17 cellular contexts compared by ENCODE assay signal in genomic region chr14:105340821-105341408, GRCh38. TPM values are rescaled to one million over a fixed set of nuclear protein-coding genes. Genes with fewer than 3 reads are reported as not detected.
DNase-seq lines count a peak whose midpoint lies in the region; ATAC-seq lines count a peak whose summit lies in the region.
"Had no signal": no experiment of that assay in that cellular context is flagged by ENCODE, and none has a peak within 500 bp of the region (broad histone marks: within the 10 kb centered on the region; RNA-seq: fewer than 3 reads in every experiment).

No MANE protein-coding gene starts in this region.

- no peaks in the 10 kb centered on the region for H3K27me3 ChIP-seq in layer of hippocampus (ENCODE audit: control insufficient read depth, insufficient read depth, low read length)
- H3K27me3 ChIP-seq in H7 (ENCODE audit: control insufficient read depth, insufficient read depth, low read length) = no peaks in the 10 kb centered on the region
- H3K27me3 ChIP-seq: breast epithelium, SJSA1, upper lobe of left lung had no signal

- DNase-seq in DMS 273 (lab: John Stamatoyannopoulos, UW; ENCODE audit: unreplicated experiment) (peak; percentile 28), DMS 273 treated with DMSO at 0.1 percent for 48 hours (lab: John Stamatoyannopoulos, UW) (no peak), dermis microvascular lymphatic vessel endothelial cell (ENCODE audit: low read depth in 2 of 2) (peak; percentile 14 to 39), superior temporal gyrus (ENCODE audit: extremely low spot score) (peak; percentile 72), NCI-H82 treated with DMSO at 0.1 percent for 48 hours (lab: John Stamatoyannopoulos, UW; ENCODE audit: unreplicated experiment) (no peak), H7 (no peak)
- DNase-seq: activated CD4-positive, CD25-positive, alpha-beta regulatory T cell; activated T-cell treated with anti-CD3 and anti-CD28 coated beads, Interleukin-2, amount 50 U/mL, for 72 hours; immature natural killer cell; NCI-H1048 had no signal

- H3K4me3 ChIP-seq in H7 (ENCODE audit: insufficient read depth, low read depth, low read length) = no peak overlapping the region
- H3K4me3 ChIP-seq: breast epithelium, SJSA1, skin epidermis, upper lobe of left lung had no signal

- ATAC-seq in GM19397 (IDR thresholded peaks at IDR 0.05; ENCODE audit: unreplicated experiment) = no peak
- ATAC-seq: activated T-cell treated with anti-CD3 and anti-CD28 coated beads, Interleukin-2, amount 50 U/mL, for 72 hours had no signal

- H3K36me3 ChIP-seq in H7 (replicated peaks; ENCODE audit: control insufficient read depth, insufficient read depth, low read length) = no peaks in the 10 kb centered on the region
- H3K36me3 ChIP-seq: breast epithelium, SJSA1, upper lobe of left lung had no signal

- H3K27ac ChIP-seq in layer of hippocampus (ENCODE audit: low read depth, low read length) = peak overlapping the region; percentile 85
- H3K27ac ChIP-seq: 22Rv1, breast epithelium, SJSA1, upper lobe of left lung had no signal

RNA-seq across cellular contexts. Expression of gene PACS2, which starts 26.4 kb away (rescaled TPM):
- total RNA-seq in dermis microvascular lymphatic vessel endothelial cell = 30.3 and 54.6 TPM in 2 replicates
- 79.2 and 112 TPM in 2 replicates for total RNA-seq in H7 (2014; rRNA removed; shearing (Covaris generic))

RNA-seq across cellular contexts. Expression of gene BRF1, which starts 40.1 kb away (rescaled TPM):
- total RNA-seq in dermis microvascular lymphatic vessel endothelial cell = 20.8 and 27.1 TPM in 2 replicates
- total RNA-seq in H7 (2014; rRNA removed; shearing (Covaris generic)) = 18.5 and 24.6 TPM in 2 replicates

RNA-seq across cellular contexts. Expression of gene TEX22, which starts 57.4 kb away (rescaled TPM):
- total RNA-seq in dermis microvascular lymphatic vessel endothelial cell = under 0.01 and 0.13 TPM in 2 replicates
- 0.42 and 1.1 TPM in 2 replicates for total RNA-seq in H7 (2014; rRNA removed; shearing (Covaris generic))

Comparison
In these comparisons a context has a peak if more than half of its experiments do, and no peak if none do; other contexts are left out.
1. DNase-seq: peak in DMS 273 (single experiment), dermis microvascular lymphatic vessel endothelial cell (2 of 2) and superior temporal gyrus (single experiment); none in DMS 273 treated with DMSO at 0.1 percent for 48 hours (single experiment), NCI-H82 treated with DMSO at 0.1 percent for 48 hours (single experiment) and H7 (single experiment).